Comparison of ENCODE assay signal across 25 cellular contexts in genomic region chr14:43896044-43896443, GRCh38.
"Had no signal": no experiment of that assay in that cellular context is flagged by ENCODE, and none has a peak within 500 bp of the region (broad histone marks: within the 10 kb centered on the region; RNA-seq: fewer than 3 reads in every experiment).

No MANE protein-coding gene starts in this region.

- H3K4me3 ChIP-seq: SJCRH30, SK-N-MC had no signal

- H3K4me1 ChIP-seq: SJCRH30 had no signal

- ATAC-seq: activated CD8-positive, alpha-beta memory T cell treated with anti-CD3 and anti-CD28 coated beads, Interleukin-2, amount 10 ng/mL, durations not matched to agents 7 days and 5 days; activated naive CD8-positive, alpha-beta T cell treated with anti-CD3 and anti-CD28 coated beads, Interleukin-2, amount 50 U/mL, for 24 hours; Panc1 had no signal

- H3K27ac ChIP-seq: KMS-11, SJCRH30, SK-N-MC had no signal

- H3K9me3 ChIP-seq: SJCRH30 had no signal

- H3K36me3 ChIP-seq: SJCRH30 had no signal

- H3K27me3 ChIP-seq: SJCRH30 had no signal

- DNase-seq: activated CD4-positive, alpha-beta memory T cell treated with anti-CD3 and anti-CD28 coated beads, Interleukin-2, amount 10 ng/mL, durations not matched to agents 7 days and 5 days; activated CD4-positive, alpha-beta T cell treated with anti-CD3 and anti-CD28 coated beads for 1 hour; activated CD4-positive, alpha-beta T cell treated with anti-CD3 and anti-CD28 coated beads for 48 hours; activated CD4-positive, CD25-positive, alpha-beta regulatory T cell; activated CD8-positive, alpha-beta memory T cell treated with anti-CD3 and anti-CD28 coated beads for 24 hours; activated CD8-positive, alpha-beta memory T cell treated with anti-CD3 and anti-CD28 coated beads, Interleukin-2, amount 10 ng/mL, durations not matched to agents 7 days and 5 days; activated CD8-positive, alpha-beta memory T cell treated with anti-CD3 and anti-CD28 coated beads, Interleukin-2, amount 50 U/mL, for 48 hours; activated effector memory CD4-positive, alpha-beta T cell treated with Interleukin-2 at 50 U/mL for 16 hours; activated naive CD4-positive, alpha-beta T cell treated with anti-CD3 and anti-CD28 coated beads, Interleukin-2, amount 10 ng/mL, durations not matched to agents 7 days and 5 days; activated naive CD8-positive, alpha-beta T cell treated with anti-CD3 and anti-CD28 coated beads, Interleukin-2, amount 50 U/mL, for 24 hours; activated T-cell treated with anti-CD3 and anti-CD28 coated beads, Interleukin-2, amount 50 U/mL, for 48 hours; anterior cingulate cortex; caudate nucleus; cerebellar nuclear complex; NCI-H1105; NCI-H1417 treated with DMSO at 0.1 percent for 48 hours; NCI-H187 treated with DMSO at 0.1 percent for 48 hours; NCI-H2081 treated with DMSO at 0.1 percent for 48 hours; NCI-H345; NCI-H524 treated with DMSO at 0.1 percent for 48 hours; SHP77; SJCRH30 had no signal
